15 cellular contexts compared by ENCODE assay signal in the genomic region with DNA sequence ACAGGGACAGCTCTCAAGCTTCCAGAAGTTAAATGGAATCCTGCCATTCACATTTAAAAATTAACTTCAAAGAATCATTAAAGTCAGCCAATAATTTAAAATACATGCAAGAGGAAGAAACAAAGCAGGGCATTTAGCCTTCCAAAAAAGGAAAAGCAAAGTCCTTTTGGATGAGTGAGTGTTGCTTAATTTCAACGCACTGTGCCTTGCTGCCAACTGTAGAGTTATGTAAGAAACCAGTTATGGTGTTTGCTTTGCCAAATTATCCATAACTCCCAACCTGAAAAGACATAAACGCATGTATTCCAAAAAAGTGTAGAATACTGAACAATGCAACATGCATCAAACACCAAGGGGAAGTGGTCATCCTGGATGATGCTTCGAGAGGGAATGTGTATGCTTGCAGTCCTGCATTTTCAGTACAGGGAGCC. TPM values are rescaled to one million over a fixed set of nuclear protein-coding genes. Genes with fewer than 3 reads are reported as not detected.
DNase-seq lines count a peak whose midpoint lies in the region; FAIRE-seq and TF ChIP-seq lines count a peak whose summit lies in the region.
"Had no signal": no experiment of that assay in that cellular context is flagged by ENCODE, and none has a peak within 500 bp of the region (broad histone marks: within the 10 kb centered on the region; RNA-seq: fewer than 3 reads in every experiment).

No MANE protein-coding gene starts in this region.

- H3K9me3 ChIP-seq in ascending aorta (no peaks in the 10 kb centered on the region), kidney (ENCODE audit: control insufficient read depth in 1 of 2, low read length in 2 of 2) (no peaks in the 10 kb centered on the region)

- no peaks in the 10 kb centered on the region for H3K27me3 ChIP-seq in ascending aorta

- DNase-seq in GM03348 (ENCODE audit: low spot score) (peak; percentile 38), ascending aorta (ENCODE audit: low spot score in 2 of 2) (no peak), kidney (no peak), skeletal muscle cell (ENCODE audit: low read depth) (peak; percentile 20), NCI-H1048 (lab: John Stamatoyannopoulos, UW) (no peak), HUDEP-2 (lab: John Stamatoyannopoulos, UW; ENCODE audit: unreplicated experiment in 76 of 76) (no peak), HTR-8/SVneo (ENCODE audit: insufficient read length, low spot score) (no peak)
- no peak for DNase-seq in activated CD8-positive, alpha-beta memory T cell treated with anti-CD3 and anti-CD28 coated beads for 24 hours
- DNase-seq: activated CD4-positive, CD25-positive, alpha-beta regulatory T cell; CD8-positive, alpha-beta T cell; dermis blood vessel endothelial cell; NCI-H187; NCI-H69; T-cell had no signal

- FAIRE-seq in kidney (lab: Jason Lieb, UNC), result peak; percentile 67
- no peak for FAIRE-seq in HTR-8/SVneo (lab: Jason Lieb, UNC)
- FAIRE-seq: K562 had no signal

- TF ChIP-seq CTCF in ascending aorta (IDR thresholded peaks at IDR 0.05) (no peak), kidney (IDR thresholded peaks at IDR 0.05; ENCODE audit: borderline replicate concordance, extremely low read depth, insufficient read depth) (no peak)

- H3K4me3 ChIP-seq in ascending aorta, result no peak overlapping the region
- H3K4me3 ChIP-seq in kidney (ENCODE audit: low read length in 2 of 2), result no peak overlapping the region
- no peak overlapping the region for H3K4me3 ChIP-seq in skeletal muscle cell (ENCODE audit: low read depth, low read length)
- H3K4me3 ChIP-seq: K562 had no signal

- H3K4me1 ChIP-seq in ascending aorta (peaks cover 4 to 24% of the 10 kb centered on the region in 2 donors), kidney (ENCODE audit: control insufficient read depth in 1 of 2, insufficient read depth in 1 of 2, low read depth in 1 of 2, low read length in 2 of 2) (peaks cover 10 to 13% of the 10 kb centered on the region in 2 donors)

- intact Hi-C loops in ascending aorta (cut with DNase I), result loop anchor here (5.0 kb wide), 1 partner anchor 359 kb away; no protein-coding TSS in a partner anchor
- intact Hi-C loops in kidney (cut with DNase I), result no loop called here

- no peak overlapping the region for H3K9ac ChIP-seq in kidney (ENCODE audit: low read length in 2 of 2)

- H3K27ac ChIP-seq in ascending aorta, result peak overlapping the region; percentile 69 to 87
- peak overlapping the region; percentile 29 to 98 for H3K27ac ChIP-seq in kidney (ENCODE audit: low read depth in 2 of 2, low read length in 2 of 2)

- no peaks in the 10 kb centered on the region for H3K36me3 ChIP-seq in ascending aorta
- peaks cover under 1 to 2% of the 10 kb centered on the region in 2 donors for H3K36me3 ChIP-seq in kidney (ENCODE audit: control insufficient read depth in 1 of 2, insufficient read depth in 2 of 2, low read length in 2 of 2)

RNA-seq across cellular contexts. Expression of a gene that starts 16.1 kb away (rescaled TPM):
- total RNA-seq in ascending aorta, result 5.7 TPM
- 2.5 TPM for total RNA-seq in kidney
- 4.4 TPM for polyA plus RNA-seq in kidney (ENCODE audit: insufficient read depth, low read depth, low replicate concordance)
- total RNA-seq: CD8-positive, alpha-beta T cell had no signal

Comparison
In these comparisons a context has a peak if more than half of its experiments do, and no peak if none do; other contexts are left out.
1. DNase-seq: peak in GM03348 (single experiment) and skeletal muscle cell (single experiment); none in ascending aorta (0 of 2), kidney (single experiment), NCI-H1048 (single experiment), HUDEP-2 (0 of 76), activated CD8-positive, alpha-beta memory T cell treated with anti-CD3 and anti-CD28 coated beads for 24 hours (single experiment) and HTR-8/SVneo (single experiment).